Comparison of ENCODE assay signal across 12 cellular contexts in the genomic region with DNA sequence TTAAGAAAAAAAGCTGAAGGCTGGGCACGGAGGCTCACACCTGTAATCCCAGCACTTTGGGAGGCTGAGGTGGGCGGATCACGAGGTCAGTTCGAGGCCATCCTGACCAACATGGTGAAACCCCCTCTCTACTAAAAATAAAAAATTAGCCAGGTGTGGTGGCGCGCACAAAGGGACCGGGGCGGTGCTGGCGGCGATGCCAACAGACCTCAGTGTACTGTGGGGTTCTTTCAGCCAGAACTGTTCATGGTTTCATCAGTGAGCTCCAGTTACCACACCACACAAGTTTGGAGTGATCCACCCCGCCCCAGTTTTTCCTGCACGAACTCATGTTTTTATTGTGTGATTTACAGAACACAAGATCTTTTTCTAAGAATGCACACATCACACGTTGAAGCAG. TPM values are rescaled to one million over a fixed set of nuclear protein-coding genes. Genes with fewer than 3 reads are reported as not detected.
DNase-seq lines count a peak whose midpoint lies in the region; ATAC-seq and TF ChIP-seq lines count a peak whose summit lies in the region.
"Had no signal": no experiment of that assay in that cellular context is flagged by ENCODE, and none has a peak within 500 bp of the region (broad histone marks: within the 10 kb centered on the region; RNA-seq: fewer than 3 reads in every experiment).

No MANE protein-coding gene starts in this region.

- H3K36me3 Mint-ChIP-seq in activated CD8-positive, alpha-beta T cell treated with anti-CD3 and anti-CD28 coated beads for 36 hours (ENCODE audit: low read depth): peaks cover 22% of the 10 kb centered on the region
- peaks cover 17% of the 10 kb centered on the region for H3K36me3 Mint-ChIP-seq in activated CD8-positive, alpha-beta T cell treated with anti-CD3 and anti-CD28 coated beads, Interleukin-2, amount 10 ng/mL, durations not matched to agents 7 days and 5 days (ENCODE audit: low read depth)
- peaks cover 6% of the 10 kb centered on the region for H3K36me3 Mint-ChIP-seq in activated naive CD8-positive, alpha-beta T cell treated with anti-CD3 and anti-CD28 coated beads, Interleukin-2, amount 50 U/mL, for 24 hours (ENCODE audit: low read depth)

- no peak overlapping the region for H3K4me3 Mint-ChIP-seq in activated CD8-positive, alpha-beta T cell treated with anti-CD3 and anti-CD28 coated beads for 36 hours
- H3K4me3 Mint-ChIP-seq in activated CD8-positive, alpha-beta T cell treated with anti-CD3 and anti-CD28 coated beads, Interleukin-2, amount 10 ng/mL, durations not matched to agents 7 days and 5 days: no peak overlapping the region
- H3K4me3 Mint-ChIP-seq in activated naive CD8-positive, alpha-beta T cell treated with anti-CD3 and anti-CD28 coated beads, Interleukin-2, amount 50 U/mL, for 24 hours: no peak overlapping the region

- DNase-seq in activated CD8-positive, alpha-beta T cell treated with anti-CD3 and anti-CD28 coated beads for 36 hours: peak; percentile 23
- no peak for DNase-seq in activated CD8-positive, alpha-beta T cell treated with anti-CD3 and anti-CD28 coated beads, Interleukin-2, amount 10 ng/mL, durations not matched to agents 7 days and 5 days
- DNase-seq in activated naive CD8-positive, alpha-beta T cell treated with anti-CD3 and anti-CD28 coated beads, Interleukin-2, amount 50 U/mL, for 24 hours: no peak
- DNase-seq in tibial artery (no peak), COR-L47 (lab: John Stamatoyannopoulos, UW) (no peak), NCI-H82 treated with DMSO at 0.1 percent for 48 hours (lab: John Stamatoyannopoulos, UW; ENCODE audit: unreplicated experiment) (no peak), GF-D8 (lab: John Stamatoyannopoulos, UW) (no peak)
- DNase-seq: MM.1S, NCI-H2081 treated with DMSO at 0.1 percent for 48 hours had no signal

- H3K27ac ChIP-seq in muscle layer of duodenum (ENCODE audit: low read length) (peak overlapping the region; percentile 45), tibial artery (peak overlapping the region; percentile 17 to 61)
- H3K27ac ChIP-seq: SJSA1 had no signal

- H3K4me1 Mint-ChIP-seq in activated CD8-positive, alpha-beta T cell treated with anti-CD3 and anti-CD28 coated beads for 36 hours (ENCODE audit: low read depth): peaks cover 46% of the 10 kb centered on the region
- H3K4me1 Mint-ChIP-seq in activated CD8-positive, alpha-beta T cell treated with anti-CD3 and anti-CD28 coated beads, Interleukin-2, amount 10 ng/mL, durations not matched to agents 7 days and 5 days (ENCODE audit: low read depth): peaks cover 24% of the 10 kb centered on the region
- H3K4me1 Mint-ChIP-seq in activated naive CD8-positive, alpha-beta T cell treated with anti-CD3 and anti-CD28 coated beads, Interleukin-2, amount 50 U/mL, for 24 hours: peaks cover 49% of the 10 kb centered on the region

- H3K9me3 Mint-ChIP-seq in activated CD8-positive, alpha-beta T cell treated with anti-CD3 and anti-CD28 coated beads for 36 hours: no peaks in the 10 kb centered on the region
- H3K9me3 Mint-ChIP-seq in activated CD8-positive, alpha-beta T cell treated with anti-CD3 and anti-CD28 coated beads, Interleukin-2, amount 10 ng/mL, durations not matched to agents 7 days and 5 days (ENCODE audit: insufficient read depth): no peaks in the 10 kb centered on the region
- H3K9me3 Mint-ChIP-seq in activated naive CD8-positive, alpha-beta T cell treated with anti-CD3 and anti-CD28 coated beads, Interleukin-2, amount 50 U/mL, for 24 hours: no peaks in the 10 kb centered on the region

- no peak for ATAC-seq in activated CD8-positive, alpha-beta T cell treated with anti-CD3 and anti-CD28 coated beads for 36 hours
- no peak for ATAC-seq in activated CD8-positive, alpha-beta T cell treated with anti-CD3 and anti-CD28 coated beads, Interleukin-2, amount 10 ng/mL, durations not matched to agents 7 days and 5 days
- ATAC-seq in activated naive CD8-positive, alpha-beta T cell treated with anti-CD3 and anti-CD28 coated beads, Interleukin-2, amount 50 U/mL, for 24 hours: no peak

- H3K4me1 ChIP-seq in muscle layer of duodenum (ENCODE audit: control insufficient read depth in 1 of 2, insufficient read depth in 2 of 2, low read length in 2 of 2) (peaks cover 9 to 39% of the 10 kb centered on the region in 2 donors), tibial artery (peaks cover 0 to 70% (median 21%) of the 10 kb centered on the region in 4 donors)

- no peak overlapping the region for H3K4me3 ChIP-seq in muscle layer of duodenum (ENCODE audit: low read depth in 1 of 2, low read length in 2 of 2)
- H3K4me3 ChIP-seq in tibial artery: no peak overlapping the region
- H3K4me3 ChIP-seq: right atrium auricular region, SJSA1 had no signal

- peaks cover 4 to 5% of the 10 kb centered on the region in 2 donors for H3K36me3 ChIP-seq in muscle layer of duodenum (ENCODE audit: control insufficient read depth in 1 of 2, insufficient read depth in 2 of 2, low read length in 2 of 2)
- no peaks in the 10 kb centered on the region for H3K36me3 ChIP-seq in tibial artery
- H3K36me3 ChIP-seq: right atrium auricular region, SJSA1 had no signal

- POLR2A ChIA-PET in activated CD8-positive, alpha-beta T cell treated with anti-CD3 and anti-CD28 coated beads for 36 hours (lab: Charles Lee): interaction anchor here (1.1 to 1.3 kb wide), 2 partner anchors 14 to 76 kb away, joined by 3 to 6 read pairs; no protein-coding TSS in a partner anchor
- POLR2A ChIA-PET in activated CD8-positive, alpha-beta T cell treated with anti-CD3 and anti-CD28 coated beads, Interleukin-2, amount 10 ng/mL, durations not matched to agents 7 days and 5 days (lab: Charles Lee): no interaction called here

- H3K27me3 Mint-ChIP-seq in activated CD8-positive, alpha-beta T cell treated with anti-CD3 and anti-CD28 coated beads for 36 hours: no peaks in the 10 kb centered on the region
- H3K27me3 Mint-ChIP-seq in activated CD8-positive, alpha-beta T cell treated with anti-CD3 and anti-CD28 coated beads, Interleukin-2, amount 10 ng/mL, durations not matched to agents 7 days and 5 days (ENCODE audit: low read depth): no peaks in the 10 kb centered on the region
- no peaks in the 10 kb centered on the region for H3K27me3 Mint-ChIP-seq in activated naive CD8-positive, alpha-beta T cell treated with anti-CD3 and anti-CD28 coated beads, Interleukin-2, amount 50 U/mL, for 24 hours

- H3K27me3 ChIP-seq in muscle layer of duodenum (ENCODE audit: low read depth, low read length): no peaks in the 10 kb centered on the region
- no peaks in the 10 kb centered on the region for H3K27me3 ChIP-seq in tibial artery
- H3K27me3 ChIP-seq: SJSA1 had no signal

- intact Hi-C loops in activated CD8-positive, alpha-beta T cell treated with anti-CD3 and anti-CD28 coated beads for 36 hours (cut with micrococcal nuclease): no loop called here
- intact Hi-C loops in tibial artery (cut with DNase I; ENCODE audit: low total_unique reads): no loop called here

- no peaks in the 10 kb centered on the region for H3K9me3 ChIP-seq in muscle layer of duodenum (ENCODE audit: control insufficient read depth in 1 of 2, low read length in 2 of 2)
- no peaks in the 10 kb centered on the region for H3K9me3 ChIP-seq in tibial artery
- H3K9me3 ChIP-seq: right atrium auricular region, SJSA1 had no signal

- no peak for TF ChIP-seq CTCF in activated CD8-positive, alpha-beta T cell treated with anti-CD3 and anti-CD28 coated beads for 36 hours (IDR thresholded peaks at IDR 0.05)
- no peak for TF ChIP-seq CTCF in tibial artery (IDR thresholded peaks at IDR 0.05)

- peak overlapping the region; percentile 77 for H3K27ac Mint-ChIP-seq in activated CD8-positive, alpha-beta T cell treated with anti-CD3 and anti-CD28 coated beads for 36 hours
- H3K27ac Mint-ChIP-seq in activated CD8-positive, alpha-beta T cell treated with anti-CD3 and anti-CD28 coated beads, Interleukin-2, amount 10 ng/mL, durations not matched to agents 7 days and 5 days: no peak overlapping the region
- peak overlapping the region; percentile 63 for H3K27ac Mint-ChIP-seq in activated naive CD8-positive, alpha-beta T cell treated with anti-CD3 and anti-CD28 coated beads, Interleukin-2, amount 50 U/mL, for 24 hours

- CTCF ChIA-PET in activated CD8-positive, alpha-beta T cell treated with anti-CD3 and anti-CD28 coated beads for 36 hours (lab: Charles Lee): interaction anchor here (1.1 to 1.5 kb wide), 3 partner anchors 12 to 27 kb away, joined by 3 to 6 read pairs (median 5); no protein-coding TSS in a partner anchor
- CTCF ChIA-PET in activated CD8-positive, alpha-beta T cell treated with anti-CD3 and anti-CD28 coated beads, Interleukin-2, amount 10 ng/mL, durations not matched to agents 7 days and 5 days (lab: Charles Lee): interaction anchor here (1.2 to 1.5 kb wide), 4 partner anchors 12 to 26 kb away, joined by 3 to 4 read pairs (median 3); no protein-coding TSS in a partner anchor

RNA-seq across cellular contexts. Expression of gene IRAK1, which starts 21.2 kb away (rescaled TPM):
- 100 to 1,000 TPM; 134 to 136 TPM for total RNA-seq in activated CD8-positive, alpha-beta T cell treated with anti-CD3 and anti-CD28 coated beads for 36 hours
- total RNA-seq in activated CD8-positive, alpha-beta T cell treated with anti-CD3 and anti-CD28 coated beads, Interleukin-2, amount 10 ng/mL, durations not matched to agents 7 days and 5 days: 100 to 1,000 TPM; 164 to 165 TPM

RNA-seq across cellular contexts. Expression of gene MECP2, which starts 56.7 kb away (rescaled TPM):
- 10 to 100 TPM; 63.7 to 65.1 TPM for total RNA-seq in activated CD8-positive, alpha-beta T cell treated with anti-CD3 and anti-CD28 coated beads for 36 hours
- total RNA-seq in activated CD8-positive, alpha-beta T cell treated with anti-CD3 and anti-CD28 coated beads, Interleukin-2, amount 10 ng/mL, durations not matched to agents 7 days and 5 days: 10 to 100 TPM; 65.4 to 65.5 TPM
